ENCODE assay signal across 11 cellular contexts in the genomic region with DNA sequence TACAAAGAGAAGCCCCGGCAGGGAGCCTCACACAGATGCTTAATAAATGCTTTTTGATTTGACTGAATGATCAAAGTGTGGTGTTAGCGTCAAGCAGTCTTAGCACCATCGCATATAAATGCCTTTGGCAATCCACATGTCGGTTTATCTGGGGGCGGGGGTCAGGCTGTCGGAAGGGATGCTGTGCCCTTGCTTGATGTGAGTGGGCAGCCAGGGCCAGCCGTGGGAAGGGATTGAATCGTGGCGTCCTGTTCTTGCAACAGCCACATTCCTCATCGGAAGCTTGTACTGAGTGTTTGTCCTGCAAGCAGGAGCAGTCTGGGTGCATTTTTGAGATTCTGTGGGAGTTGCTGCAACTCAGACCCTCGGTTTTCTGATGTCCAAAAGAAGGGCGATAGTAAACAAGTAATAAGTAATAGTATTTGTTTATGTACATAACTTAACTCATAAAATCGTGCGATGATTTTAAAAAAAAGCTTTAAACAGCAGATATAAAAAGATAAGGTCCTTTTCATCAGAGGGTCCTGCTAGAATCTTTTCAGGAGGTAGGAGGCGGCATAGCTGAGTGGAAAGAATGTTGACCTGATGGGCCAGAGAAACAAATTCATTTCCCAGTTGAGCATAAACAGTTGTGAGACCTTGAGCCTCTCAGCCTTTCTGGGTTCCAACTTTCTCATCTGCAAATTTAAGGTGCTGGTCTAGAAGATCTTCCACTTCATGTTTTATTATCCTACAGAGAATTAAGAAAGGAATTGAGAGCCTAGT.
A peak's percentile ranks its signal among the peaks of the same experiment; 100 is the strongest.
DNase-seq lines count a peak whose midpoint lies in the region; ATAC-seq and TF ChIP-seq lines count a peak whose summit lies in the region.
"Had no signal": no experiment of that assay in that cellular context is flagged by ENCODE, and none has a peak within 500 bp of the region (broad histone marks: within the 10 kb centered on the region; RNA-seq: fewer than 3 reads in every experiment).

No MANE protein-coding gene starts in this region.

- H3K36me3 ChIP-seq in left ventricle myocardium inferior: no peaks in the 10 kb centered on the region
- H3K36me3 ChIP-seq in parathyroid adenoma (ENCODE audit: control insufficient read depth, insufficient read depth, low read length): no peaks in the 10 kb centered on the region

- TF ChIP-seq CTCF in AG10803 (conservative IDR thresholded peaks at IDR 0.05; ENCODE audit: low read length) (no peak), left ventricle myocardium inferior (IDR thresholded peaks at IDR 0.05; ENCODE audit: borderline replicate concordance) (no peak), parathyroid adenoma (IDR thresholded peaks at IDR 0.05) (no peak)

- no peak overlapping the region for H3K4me2 ChIP-seq in parathyroid adenoma (ENCODE audit: low read length)

- DNase-seq in AG10803 (ENCODE audit: low read depth) (peak; percentile 62), left ventricle myocardium inferior (peak; percentile 24), medulla oblongata (ENCODE audit: extremely low spot score) (no peak), germinal center (ENCODE audit: low spot score) (no peak)
- no peak for DNase-seq in stimulated activated naive CD8-positive, alpha-beta T cell treated with anti-CD3 and anti-CD28 coated beads, Interleukin-15, Interleukin-2, amounts not matched to agents 100 U/mL and 50 U/mL, for 24 hours
- DNase-seq in NK-92 treated with Interleukin-12 subunit alpha and Interleukin-12 subunit beta, amount 100 ng/mL, for 24 hours (lab: John Stamatoyannopoulos, UW): no peak
- DNase-seq: CD4-positive, alpha-beta memory T cell; dermis blood vessel endothelial cell; NCI-H2171 treated with DMSO at 0.1 percent for 48 hours had no signal

- no peak for ATAC-seq in stimulated activated naive CD8-positive, alpha-beta T cell treated with anti-CD3 and anti-CD28 coated beads, Interleukin-15, Interleukin-2, amounts not matched to agents 100 U/mL and 50 U/mL, for 24 hours

- no peaks in the 10 kb centered on the region for H3K9me3 ChIP-seq in left ventricle myocardium inferior (replicated peaks)
- H3K9me3 ChIP-seq in parathyroid adenoma (ENCODE audit: control insufficient read depth, low read length): no peaks in the 10 kb centered on the region

- no peak overlapping the region for H3K9ac ChIP-seq in parathyroid adenoma

- H2AFZ ChIP-seq in parathyroid adenoma: peak overlapping the region; percentile 42

- H3K4me1 ChIP-seq in left ventricle myocardium inferior (peaks cover 17% of the 10 kb centered on the region), parathyroid adenoma (no peaks in the 10 kb centered on the region)

- peak overlapping the region; percentile 22 for H3K27ac ChIP-seq in angular gyrus (ENCODE audit: low read depth, low read length)
- H3K27ac ChIP-seq in left ventricle myocardium inferior (replicated peaks): peak overlapping the region; percentile 27
- no peak overlapping the region for H3K27ac ChIP-seq in parathyroid adenoma

- H3K4me3 ChIP-seq in AG10803 (ENCODE audit: low read length) (no peak overlapping the region), left ventricle myocardium inferior (no peak overlapping the region), parathyroid adenoma (ENCODE audit: low read depth, low read length) (no peak overlapping the region)

- no peaks in the 10 kb centered on the region for H3K27me3 ChIP-seq in left ventricle myocardium inferior (ENCODE audit: low read depth)
- H3K27me3 ChIP-seq in parathyroid adenoma (ENCODE audit: control insufficient read depth, insufficient read depth, low read length): no peaks in the 10 kb centered on the region

- intact Hi-C loops in left ventricle myocardium inferior (cut with micrococcal nuclease): loop anchor here (5.0 kb wide), 2 partner anchors 146 to 384 kb away; no protein-coding TSS in a partner anchor

- no peaks in the 10 kb centered on the region for H3K79me2 ChIP-seq in parathyroid adenoma

Comparison
In these comparisons a context has a peak if more than half of its experiments do, and no peak if none do; other contexts are left out.
1. DNase-seq: peak in AG10803 (single experiment) and left ventricle myocardium inferior (single experiment); none in medulla oblongata (single experiment), stimulated activated naive CD8-positive, alpha-beta T cell treated with anti-CD3 and anti-CD28 coated beads, Interleukin-15, Interleukin-2, amounts not matched to agents 100 U/mL and 50 U/mL, for 24 hours (single experiment), NK-92 treated with Interleukin-12 subunit alpha and Interleukin-12 subunit beta, amount 100 ng/mL, for 24 hours (single experiment) and germinal center (single experiment).